Comparison of ENCODE assay signal across 15 cellular contexts in the genomic region with DNA sequence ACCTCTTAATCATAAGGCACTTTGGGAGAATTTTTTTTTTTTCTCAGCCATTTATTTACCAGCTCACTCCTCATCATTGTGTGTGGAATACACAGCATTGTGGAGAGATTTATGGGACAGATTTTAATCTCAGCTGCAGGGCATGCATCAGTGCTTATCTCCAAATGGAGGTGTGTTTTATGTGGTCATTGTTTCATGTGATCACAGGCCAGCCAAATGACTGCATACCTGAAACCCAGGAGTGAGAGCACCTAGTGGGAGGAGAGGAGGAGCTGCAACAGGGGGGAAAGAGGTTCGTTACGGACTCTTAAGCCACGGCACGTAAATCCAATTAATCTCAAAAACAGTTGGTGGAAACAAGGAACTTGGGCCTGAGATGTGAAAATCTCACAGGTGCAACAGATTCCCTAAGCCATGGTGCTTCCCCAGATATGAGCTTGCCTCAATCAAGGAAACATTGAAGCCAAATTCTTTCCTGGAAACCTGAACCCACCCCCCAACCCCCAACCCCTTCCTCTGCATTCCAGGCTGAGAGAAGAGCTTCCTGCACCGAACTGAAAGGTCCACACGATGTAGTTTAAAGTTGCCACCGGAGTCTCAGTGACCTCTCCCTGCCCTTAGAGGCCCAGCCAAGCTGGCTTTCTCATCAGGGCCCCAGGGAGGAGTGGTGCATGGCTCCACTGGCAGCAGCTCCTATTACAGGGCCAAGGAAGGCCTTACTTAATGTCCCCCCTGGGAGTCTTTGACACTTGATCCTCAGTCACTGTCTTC.
DNase-seq lines count a peak whose midpoint lies in the region; ATAC-seq, FAIRE-seq and TF ChIP-seq lines count a peak whose summit lies in the region.
"Had no signal": no experiment of that assay in that cellular context is flagged by ENCODE, and none has a peak within 500 bp of the region (broad histone marks: within the 10 kb centered on the region; RNA-seq: fewer than 3 reads in every experiment).

No MANE protein-coding gene starts in this region.

- TF ChIP-seq EP300 in suprapubic skin (IDR thresholded peaks at IDR 0.05), result no peak

- no peak overlapping the region for H3K14ac ChIP-seq in IMR-90 (replicated peaks; ENCODE audit: low read depth, low read length)
- H3K14ac ChIP-seq in mesenchymal stem cell (ENCODE audit: low read length in 2 of 2), result no peak overlapping the region

- H2BK20ac ChIP-seq in IMR-90 (ENCODE audit: low read depth, low read length), result no peak overlapping the region

- H2BK5ac ChIP-seq in IMR-90 (ENCODE audit: low read depth, low read length, poor library complexity, severe bottlenecking) (no peak overlapping the region), mesenchymal stem cell (ENCODE audit: low read depth, low read length, poor library complexity, severe bottlenecking) (no peak overlapping the region)

- H3K27ac Mint-ChIP-seq in Caco-2 (ENCODE audit: unreplicated experiment), result no peak overlapping the region

- H3K27me3 ChIP-seq in Caco-2 (replicated peaks; ENCODE audit: control insufficient read depth, insufficient read depth, low read length) (no peaks in the 10 kb centered on the region), IMR-90 (ENCODE audit: control insufficient read depth, insufficient read depth, low read length) (no peaks in the 10 kb centered on the region), bronchial epithelial cell (ENCODE audit: control insufficient read depth, insufficient read depth, low read length) (no peaks in the 10 kb centered on the region), mesenchymal stem cell (ENCODE audit: control insufficient read depth in 1 of 2, insufficient read depth in 1 of 2, low read length in 2 of 2) (no peaks in the 10 kb centered on the region), suprapubic skin (no peaks in the 10 kb centered on the region), smooth muscle cell (ENCODE audit: low read depth) (peaks cover 3% of the 10 kb centered on the region), spleen (replicated peaks in 1 of 7) (no peaks in the 10 kb centered on the region)
- H3K27me3 ChIP-seq: adrenal gland, upper lobe of left lung had no signal

- H3K4me1 ChIP-seq in Caco-2 (peaks cover 30% of the 10 kb centered on the region), IMR-90 (ENCODE audit: control insufficient read depth, insufficient read depth, low read length) (no peaks in the 10 kb centered on the region; the same call in 1 of the 2 replicates), mesenchymal stem cell (ENCODE audit: control insufficient read depth, insufficient read depth, low read depth, low read length) (peaks cover 7% of the 10 kb centered on the region), suprapubic skin (peaks cover 4% of the 10 kb centered on the region), smooth muscle cell (ENCODE audit: low read depth) (peaks cover 6% of the 10 kb centered on the region), spleen (no peaks in the 10 kb centered on the region)
- H3K4me1 ChIP-seq: adrenal gland, upper lobe of left lung had no signal

- POLR2A ChIA-PET in Caco-2 (lab: Charles Lee), result no interaction called here
- POLR2A ChIA-PET in IMR-90 (lab: Charles Lee; ENCODE audit: unreplicated experiment), result no interaction called here

- H2BK15ac ChIP-seq in IMR-90 (ENCODE audit: low read depth, low read length) (no peak overlapping the region), mesenchymal stem cell (ENCODE audit: low read depth, poor library complexity, severe bottlenecking) (no peak overlapping the region)

- no peak overlapping the region for H4K91ac ChIP-seq in IMR-90 (ENCODE audit: insufficient read depth, low read depth, low read length)
- H4K91ac ChIP-seq in mesenchymal stem cell (ENCODE audit: low read length), result no peak overlapping the region

- H3K36me3 ChIP-seq in Caco-2 (ENCODE audit: control insufficient read depth, insufficient read depth, low read length) (no peaks in the 10 kb centered on the region), IMR-90 (ENCODE audit: control insufficient read depth, insufficient read depth, low read length) (no peaks in the 10 kb centered on the region), bronchial epithelial cell (ENCODE audit: control insufficient read depth, insufficient read depth, low read length) (no peaks in the 10 kb centered on the region), mesenchymal stem cell (ENCODE audit: control insufficient read depth in 1 of 2, insufficient read depth in 2 of 2, low read depth in 1 of 2, low read length in 2 of 2) (no peaks in the 10 kb centered on the region), suprapubic skin (no peaks in the 10 kb centered on the region), smooth muscle cell (ENCODE audit: low read depth) (no peaks in the 10 kb centered on the region), spleen (no peaks in the 10 kb centered on the region)
- H3K36me3 ChIP-seq: adrenal gland, upper lobe of left lung had no signal

- H3K4me3 ChIP-seq in Caco-2 (ENCODE audit: low read depth, low read length) (no peak overlapping the region), IMR-90 (ENCODE audit: insufficient read depth, low read depth, low read length) (no peak overlapping the region), bronchial epithelial cell (ENCODE audit: low read depth, low read length) (no peak overlapping the region), mesenchymal stem cell (ENCODE audit: insufficient read depth in 1 of 2, low read depth in 1 of 2, low read length in 2 of 2) (no peak overlapping the region), suprapubic skin (no peak overlapping the region), smooth muscle cell (no peak overlapping the region), spleen (no peak overlapping the region)
- H3K4me3 ChIP-seq: adrenal gland, upper lobe of left lung had no signal

- H3K4ac ChIP-seq in IMR-90 (ENCODE audit: low read depth, low read length) (no peak overlapping the region), mesenchymal stem cell (ENCODE audit: low read depth in 1 of 2, low read length in 2 of 2) (no peak overlapping the region)

- TF ChIP-seq CTCF in Caco-2 (IDR thresholded peaks at IDR 0.05; ENCODE audit: insufficient read depth in 1 of 2, low read depth in 1 of 2, low read length in 1 of 2, severe bottlenecking in 1 of 2, unreplicated experiment in 1 of 2) (no peak), IMR-90 (conservative IDR thresholded peaks at IDR 0.05; ENCODE audit: low read depth, low read length) (no peak), bronchial epithelial cell (IDR thresholded peaks at IDR 0.05; ENCODE audit: insufficient read depth, low read length, severe bottlenecking) (no peak), suprapubic skin (IDR thresholded peaks at IDR 0.05) (no peak), smooth muscle cell (IDR thresholded peaks at IDR 0.05; ENCODE audit: borderline replicate concordance, insufficient read depth, poor library complexity, severe bottlenecking) (no peak), spleen (IDR thresholded peaks at IDR 0.05 in 8 of 11, conservative IDR thresholded peaks at IDR 0.05 in 3 of 11) (no peak)

- H2BK120ac ChIP-seq in IMR-90 (ENCODE audit: low read depth, low read length) (no peak overlapping the region), mesenchymal stem cell (ENCODE audit: low read depth, low read length) (no peak overlapping the region)

- H3K79me1 ChIP-seq in IMR-90 (ENCODE audit: low read depth in 1 of 2, low read length in 2 of 2), result no peaks in the 10 kb centered on the region
- no peaks in the 10 kb centered on the region for H3K79me1 ChIP-seq in mesenchymal stem cell (replicated peaks; ENCODE audit: low read length, poor library complexity, severe bottlenecking)

- H3F3A ChIP-seq in smooth muscle cell (ENCODE audit: low read depth), result no peaks in the 10 kb centered on the region

- H3K27ac ChIP-seq in IMR-90 (ENCODE audit: insufficient read depth, low read length), result no peak overlapping the region
- no peak overlapping the region for H3K27ac ChIP-seq in mesenchymal stem cell (ENCODE audit: low read length, poor library complexity, severe bottlenecking)
- H3K27ac ChIP-seq in suprapubic skin, result no peak overlapping the region
- no peak overlapping the region for H3K27ac ChIP-seq in smooth muscle cell (ENCODE audit: low read depth)
- H3K27ac ChIP-seq in spleen, result no peak overlapping the region
- H3K27ac ChIP-seq: adrenal gland, upper lobe of left lung had no signal

- peak; percentile 24 to 65 for DNase-seq in Caco-2
- no peak for DNase-seq in IMR-90
- DNase-seq in bronchial epithelial cell (ENCODE audit: low read depth), result peak; percentile 16
- peak; percentile 22 for DNase-seq in mesenchymal stem cell
- no peak for DNase-seq in suprapubic skin (ENCODE audit: low spot score in 2 of 2)
- no peak for DNase-seq in T-helper 9 cell
- no peak for DNase-seq in smooth muscle cell (lab: John Stamatoyannopoulos, UW; ENCODE audit: unreplicated experiment)
- no peak for DNase-seq in spleen
- DNase-seq: activated CD4-positive, alpha-beta T cell treated with anti-CD3 and anti-CD28 coated beads, Interleukin-2, amount 50 U/mL, for 1 hour; DND-41; NCI-H2227 treated with DMSO at 0.1 percent for 48 hours; upper lobe of left lung had no signal

- CTCF ChIA-PET in Caco-2 (lab: Charles Lee), result no interaction called here
- CTCF ChIA-PET in IMR-90 (lab: Yijun Ruan, JAX), result no interaction called here

- no peak for TF ChIP-seq RAD21 in IMR-90 (IDR thresholded peaks at IDR 0.05; ENCODE audit: low read length)

- FAIRE-seq in bronchial epithelial cell (lab: Jason Lieb, UNC), result no peak
- FAIRE-seq: colon had no signal

- H2AFZ ChIP-seq in IMR-90 (replicated peaks; ENCODE audit: low read length, poor library complexity) (peak overlapping the region; percentile 47), mesenchymal stem cell (ENCODE audit: low read depth, low read length) (no peak overlapping the region), smooth muscle cell (ENCODE audit: low read depth) (no peak overlapping the region)

- BruUV-seq in Caco-2 (replicated peaks; lab: Mats Ljungman, UMichigan), result no TSS peak
- no TSS peak for BruUV-seq in IMR-90 (replicated peaks; lab: Mats Ljungman, UMichigan)

- H3K27me3 Mint-ChIP-seq in Caco-2 (ENCODE audit: insufficient read depth, unreplicated experiment), result no peaks in the 10 kb centered on the region

- H4K8ac ChIP-seq in IMR-90 (ENCODE audit: low read depth in 2 of 2, low read length in 2 of 2) (no peak overlapping the region), mesenchymal stem cell (ENCODE audit: low read length) (no peak overlapping the region)

- in situ Hi-C loops in IMR-90 (cut with MboI; ENCODE audit: low sequenced_read_pairs), result no loop called here

- H3K9me1 ChIP-seq in IMR-90 (ENCODE audit: insufficient read depth, low read length), result no peaks in the 10 kb centered on the region

- peaks cover 36% of the 10 kb centered on the region for H3K9me3 ChIP-seq in Caco-2
- no peaks in the 10 kb centered on the region for H3K9me3 ChIP-seq in IMR-90 (ENCODE audit: control insufficient read depth, insufficient read depth, low read length)
- H3K9me3 ChIP-seq in mesenchymal stem cell (ENCODE audit: control insufficient read depth, low read length), result no peaks in the 10 kb centered on the region
- H3K9me3 ChIP-seq in suprapubic skin, result no peaks in the 10 kb centered on the region
- H3K9me3 ChIP-seq in smooth muscle cell (replicated peaks; ENCODE audit: low read depth), result no peaks in the 10 kb centered on the region
- no peaks in the 10 kb centered on the region for H3K9me3 ChIP-seq in spleen
- H3K9me3 ChIP-seq: adrenal gland, upper lobe of left lung had no signal

- no peak for TF ChIP-seq POLR2A in IMR-90 (IDR thresholded peaks at IDR 0.05; ENCODE audit: low read depth, low read length)
- TF ChIP-seq POLR2A in suprapubic skin (IDR thresholded peaks at IDR 0.05), result no peak
- TF ChIP-seq POLR2A in spleen (IDR thresholded peaks at IDR 0.05), result no peak

- H2AK5ac ChIP-seq in IMR-90 (ENCODE audit: low read depth, low read length), result no peak overlapping the region
- H2AK5ac ChIP-seq in mesenchymal stem cell (ENCODE audit: low read length, severe bottlenecking), result peak overlapping the region; percentile 27

- intact Hi-C loops in Caco-2 (cut with micrococcal nuclease; ENCODE audit: unreplicated experiment), result no loop called here
- intact Hi-C loops in IMR-90 (cut with micrococcal nuclease), result no loop called here
- intact Hi-C loops in spleen (cut with DNase I; ENCODE audit: low total_unique reads), result no loop called here

- no peak overlapping the region for H3K23ac ChIP-seq in IMR-90 (ENCODE audit: low read depth, low read length)
- H3K23ac ChIP-seq in mesenchymal stem cell (ENCODE audit: low read length in 2 of 2), result no peak overlapping the region

- H2BK12ac ChIP-seq in mesenchymal stem cell (ENCODE audit: low read length in 2 of 2), result no peak overlapping the region

- no peak overlapping the region for H3K4me3 Mint-ChIP-seq in Caco-2 (ENCODE audit: unreplicated experiment)

- no peaks in the 10 kb centered on the region for H3K79me2 ChIP-seq in smooth muscle cell (ENCODE audit: low read depth)

- H3K9ac ChIP-seq in IMR-90 (ENCODE audit: low read depth, low read length) (no peak overlapping the region), mesenchymal stem cell (ENCODE audit: low read length) (no peak overlapping the region), smooth muscle cell (ENCODE audit: low read depth) (no peak overlapping the region)

- H3K9me3 Mint-ChIP-seq in Caco-2 (ENCODE audit: unreplicated experiment), result peaks cover 46% of the 10 kb centered on the region

- no peak overlapping the region for H4K5ac ChIP-seq in IMR-90 (ENCODE audit: low read depth, low read length)

- no peaks in the 10 kb centered on the region for H4K20me1 ChIP-seq in IMR-90 (ENCODE audit: insufficient read depth, low read length)
- no peaks in the 10 kb centered on the region for H4K20me1 ChIP-seq in smooth muscle cell (ENCODE audit: low read depth)

- no CpG with 5 or more reads among the region's 7 CpGs for WGBS in IMR-90 (ENCODE audit: extremely low coverage in 2 of 2, insufficient read length in 1 of 2), 2 experiments
- 36% methylated on average over 7 of the region's 7 CpGs for WGBS in mesenchymal stem cell
- WGBS in suprapubic skin, result 66% methylated on average over 7 of the region's 7 CpGs
- WGBS in smooth muscle cell (ENCODE audit: low lambda C conversion rate), result 44% methylated on average over 7 of the region's 7 CpGs
- 26 to 58% (median 34%) methylated on average over 7 of the region's 7 CpGs for WGBS in spleen, 5 donors

- dilution Hi-C loops in IMR-90 (cut with HindIII; ENCODE audit: low sequenced_read_pairs, unreplicated experiment), result no loop called here

- peaks cover 30% of the 10 kb centered on the region for H3K36me3 Mint-ChIP-seq in Caco-2 (ENCODE audit: insufficient read depth, unreplicated experiment)

- no peak overlapping the region for H2AK9ac ChIP-seq in IMR-90 (replicated peaks; ENCODE audit: low read depth, low read length, poor library complexity)

- H3K4me1 Mint-ChIP-seq in Caco-2 (ENCODE audit: low read depth, unreplicated experiment), result peaks cover 25% of the 10 kb centered on the region

- ATAC-seq in IMR-90 (ENCODE audit: low read depth), result no peak
- ATAC-seq: Panc1 had no signal

- H3K4me2 ChIP-seq in IMR-90 (ENCODE audit: low read depth, low read length), result no peak overlapping the region
- no peak overlapping the region for H3K4me2 ChIP-seq in mesenchymal stem cell (ENCODE audit: low read length, poor library complexity, severe bottlenecking)
- H3K4me2 ChIP-seq in smooth muscle cell, result no peak overlapping the region

- H3K18ac ChIP-seq in IMR-90 (ENCODE audit: low read depth, low read length), result no peak overlapping the region
- peak overlapping the region in 1 of 2 experiments; percentile 50 for H3K18ac ChIP-seq in mesenchymal stem cell (ENCODE audit: low read depth in 1 of 2, low read length in 2 of 2)

- no peak overlapping the region for H3K56ac ChIP-seq in IMR-90 (ENCODE audit: extremely low read depth, insufficient read depth, low read length)

Comparison
In these comparisons a context has a peak if more than half of its experiments do, and no peak if none do; other contexts are left out.
1. DNase-seq: peak in Caco-2 (2 of 2), bronchial epithelial cell (single experiment) and mesenchymal stem cell (single experiment); none in IMR-90 (single experiment), suprapubic skin (0 of 2), T-helper 9 cell (single experiment), smooth muscle cell (single experiment) and spleen (single experiment).